In genomic region chr1:16486316-16486715, GRCh38 we compare ENCODE assay signal across 5 cellular contexts. TPM values are rescaled to one million over a fixed set of nuclear protein-coding genes. Genes with fewer than 3 reads are reported as not detected.
"Had no signal": no experiment of that assay in that cellular context is flagged by ENCODE, and none has a peak within 500 bp of the region (broad histone marks: within the 10 kb centered on the region; RNA-seq: fewer than 3 reads in every experiment).

No MANE protein-coding gene starts in this region.

RNA-seq across cellular contexts. Expression of gene RNU1-1, which starts 27.8 kb away (rescaled TPM):
- total RNA-seq: GM23338, HT1080 had no signal
- polyA plus RNA-seq: GM23338, IgD-negative memory B cell had no signal

RNA-seq across cellular contexts. Expression of gene SPATA21, which starts 49.1 kb away (rescaled TPM):
- total RNA-seq: H1, H9, HT1080 had no signal
- polyA plus RNA-seq: GM23338, H1, IgD-negative memory B cell had no signal
